11 cellular contexts compared by ENCODE assay signal in the genomic region with DNA sequence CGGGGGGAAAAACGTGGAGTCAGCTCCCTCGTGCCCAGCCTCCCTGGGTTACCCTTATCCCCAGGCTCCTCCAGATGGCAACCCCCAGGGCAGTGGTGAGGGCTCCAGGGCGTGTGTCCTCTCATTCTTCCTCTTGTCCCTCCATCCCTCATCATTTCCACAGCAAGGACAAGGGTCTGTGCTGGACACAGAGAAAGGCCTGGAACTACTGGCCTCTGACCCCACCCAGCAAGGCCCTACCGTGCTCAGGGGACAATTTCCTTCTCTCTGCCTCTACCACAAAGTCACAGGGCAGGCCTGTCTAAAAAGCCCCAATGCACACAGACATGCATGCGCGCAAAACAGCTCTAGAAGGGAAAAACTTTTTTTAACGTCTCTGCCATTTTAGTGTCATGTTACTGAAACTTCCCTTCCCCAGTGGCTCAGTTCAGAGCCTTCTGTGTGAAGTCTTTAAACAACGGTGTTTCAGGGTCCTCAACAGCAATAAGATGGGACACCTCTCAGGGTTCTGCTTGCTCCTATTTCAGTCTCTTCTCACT. TPM values are rescaled to one million over a fixed set of nuclear protein-coding genes. Genes with fewer than 3 reads are reported as not detected.
A peak's percentile ranks its signal among the peaks of the same experiment; 100 is the strongest.
DNase-seq lines count a peak whose midpoint lies in the region; ATAC-seq and TF ChIP-seq lines count a peak whose summit lies in the region.
"Had no signal": no experiment of that assay in that cellular context is flagged by ENCODE, and none has a peak within 500 bp of the region (broad histone marks: within the 10 kb centered on the region; RNA-seq: fewer than 3 reads in every experiment).

No MANE protein-coding gene starts in this region.

- peak overlapping the region; percentile 78 for H3K4me3 Mint-ChIP-seq in Caco-2 (ENCODE audit: unreplicated experiment)
- H3K4me3 Mint-ChIP-seq in central memory CD8-positive, alpha-beta T cell, result peak overlapping the region; percentile 85

- H3K4me3 ChIP-seq in Caco-2 (ENCODE audit: low read depth, low read length), result no peak overlapping the region
- H3K4me3 ChIP-seq in KMS-11 (IDR thresholded peaks at IDR 0.05; ENCODE audit: insufficient read depth, low read depth, low read length), result no peak overlapping the region
- H3K4me3 ChIP-seq in parathyroid adenoma (ENCODE audit: low read depth, low read length), result no peak overlapping the region

- DNase-seq in Caco-2, result no peak
- no peak for DNase-seq in central memory CD8-positive, alpha-beta T cell (ENCODE audit: low spot score in 2 of 2)
- no peak for DNase-seq in NCI-H1417 (lab: John Stamatoyannopoulos, UW)
- DNase-seq in NCI-H2171 (lab: John Stamatoyannopoulos, UW), result no peak
- DNase-seq in kidney tubule cell (ENCODE audit: low spot score), result no peak
- DNase-seq: EL, NCI-H2107, SHP77 treated with DMSO at 0.1 percent for 48 hours had no signal

- H3K27me3 Mint-ChIP-seq in Caco-2 (ENCODE audit: insufficient read depth, unreplicated experiment), result no peaks in the 10 kb centered on the region
- H3K27me3 Mint-ChIP-seq in central memory CD8-positive, alpha-beta T cell, result no peaks in the 10 kb centered on the region

- no peak overlapping the region for H3K9ac ChIP-seq in KMS-11
- no peak overlapping the region for H3K9ac ChIP-seq in parathyroid adenoma

- H3K36me3 ChIP-seq in Caco-2 (ENCODE audit: control insufficient read depth, insufficient read depth, low read length), result peaks cover 7% of the 10 kb centered on the region
- peaks cover 10% of the 10 kb centered on the region for H3K36me3 ChIP-seq in KMS-11 (ENCODE audit: insufficient read depth)
- no peaks in the 10 kb centered on the region for H3K36me3 ChIP-seq in parathyroid adenoma (ENCODE audit: control insufficient read depth, insufficient read depth, low read length)

- peaks cover 52% of the 10 kb centered on the region for H3K36me3 Mint-ChIP-seq in Caco-2 (ENCODE audit: insufficient read depth, unreplicated experiment)
- H3K36me3 Mint-ChIP-seq in central memory CD8-positive, alpha-beta T cell (ENCODE audit: insufficient read depth), result peaks cover 57% of the 10 kb centered on the region

- peak overlapping the region; percentile 87 for H3K27ac Mint-ChIP-seq in Caco-2 (ENCODE audit: unreplicated experiment)
- H3K27ac Mint-ChIP-seq in central memory CD8-positive, alpha-beta T cell (ENCODE audit: low read depth), result peak overlapping the region; percentile 64

- H3K27me3 ChIP-seq in Caco-2 (replicated peaks; ENCODE audit: control insufficient read depth, insufficient read depth, low read length) (no peaks in the 10 kb centered on the region), KMS-11 (ENCODE audit: insufficient read depth, low read depth) (no peaks in the 10 kb centered on the region), parathyroid adenoma (ENCODE audit: control insufficient read depth, insufficient read depth, low read length) (no peaks in the 10 kb centered on the region)

- TF ChIP-seq CTCF in Caco-2 (IDR thresholded peaks at IDR 0.05; ENCODE audit: insufficient read depth in 1 of 2, low read depth in 1 of 2, low read length in 1 of 2, severe bottlenecking in 1 of 2, unreplicated experiment in 1 of 2) (no peak), KMS-11 (conservative IDR thresholded peaks at IDR 0.05; ENCODE audit: low read depth, low read length) (no peak), parathyroid adenoma (IDR thresholded peaks at IDR 0.05) (no peak)

- H2AFZ ChIP-seq in KMS-11 (ENCODE audit: low read depth) (no peak overlapping the region), parathyroid adenoma (peak overlapping the region; percentile 97)

- H3K79me2 ChIP-seq in KMS-11 (ENCODE audit: insufficient read depth, low read depth), result peaks cover 40% of the 10 kb centered on the region
- H3K79me2 ChIP-seq in parathyroid adenoma, result no peaks in the 10 kb centered on the region

- H3K27ac ChIP-seq in KMS-11, result peak overlapping the region; percentile 12; the same call in 1 of the 2 replicates
- H3K27ac ChIP-seq in parathyroid adenoma, result no peak overlapping the region

- peaks cover 29% of the 10 kb centered on the region for H3K4me1 Mint-ChIP-seq in Caco-2 (ENCODE audit: low read depth, unreplicated experiment)
- H3K4me1 Mint-ChIP-seq in central memory CD8-positive, alpha-beta T cell, result peaks cover 65% of the 10 kb centered on the region

- POLR2A ChIA-PET in Caco-2 (lab: Charles Lee), result no interaction called here

- H3K9me3 ChIP-seq in Caco-2 (no peaks in the 10 kb centered on the region), parathyroid adenoma (ENCODE audit: control insufficient read depth, low read length) (no peaks in the 10 kb centered on the region)

- no peak for ATAC-seq in central memory CD8-positive, alpha-beta T cell (replicated peaks; ENCODE audit: extremely low read depth, poor library complexity, severe bottlenecking)
- ATAC-seq in HG03045 (IDR thresholded peaks at IDR 0.05; ENCODE audit: unreplicated experiment), result no peak

- no TSS peak for BruUV-seq in Caco-2 (replicated peaks; lab: Mats Ljungman, UMichigan)

- H3K4me1 ChIP-seq in Caco-2, result peaks cover 19% of the 10 kb centered on the region
- H3K4me1 ChIP-seq in KMS-11 (ENCODE audit: low read depth, poor library complexity, severe bottlenecking), result peaks cover 62% of the 10 kb centered on the region
- peaks cover 15% of the 10 kb centered on the region for H3K4me1 ChIP-seq in parathyroid adenoma

- 0 out of 2 replicates have a peak, but pooled peaks cover 7% of the 10 kb centered on the region for H4K20me1 ChIP-seq in KMS-11 (ENCODE audit: insufficient read depth)

- intact Hi-C loops in Caco-2 (cut with micrococcal nuclease; ENCODE audit: unreplicated experiment), result no loop called here

- CTCF ChIA-PET in Caco-2 (lab: Charles Lee), result no interaction called here

- H3K4me2 ChIP-seq in KMS-11 (no peak overlapping the region), parathyroid adenoma (ENCODE audit: low read length) (no peak overlapping the region)

- H3K9me3 Mint-ChIP-seq in Caco-2 (ENCODE audit: unreplicated experiment), result no peaks in the 10 kb centered on the region
- H3K9me3 Mint-ChIP-seq in central memory CD8-positive, alpha-beta T cell, result no peaks in the 10 kb centered on the region

RNA-seq across cellular contexts. Expression of a gene that starts 1.1 kb away (rescaled TPM):
- total RNA-seq in Caco-2 (2022), result 44.6 and 44.8 TPM in 2 replicates

RNA-seq across cellular contexts. Expression of a gene that starts 7.0 kb away (rescaled TPM):
- total RNA-seq in Caco-2 (2022), result 8.4 and 10.1 TPM in 2 replicates

RNA-seq across cellular contexts. Expression of a gene that starts 11.5 kb away (rescaled TPM):
- 967 and 1,046 TPM in 2 replicates for total RNA-seq in Caco-2 (2022)

RNA-seq across cellular contexts. Expression of a gene that starts 11.9 kb away (rescaled TPM):
- not detected in 2 replicates for total RNA-seq in Caco-2 (2022)

RNA-seq across cellular contexts. Expression of a gene that starts 35.0 kb away (rescaled TPM):
- total RNA-seq in Caco-2 (2022), result 80.7 and 81.3 TPM in 2 replicates
